In genomic region chr2:172090044-172090946, GRCh38 we compare ENCODE assay signal across 15 cellular contexts. TPM values are rescaled to one million over a fixed set of nuclear protein-coding genes. Genes with fewer than 3 reads are reported as not detected.
DNase-seq lines count a peak whose midpoint lies in the region; TF ChIP-seq lines count a peak whose summit lies in the region.
"Had no signal": no experiment of that assay in that cellular context is flagged by ENCODE, and none has a peak within 500 bp of the region (broad histone marks: within the 10 kb centered on the region; RNA-seq: fewer than 3 reads in every experiment).

No MANE protein-coding gene starts in this region.

- H3K27ac Mint-ChIP-seq in activated CD4-positive, alpha-beta memory T cell treated with anti-CD3 and anti-CD28 coated beads for 36 hours = peak overlapping the region; percentile 3
- H3K27ac Mint-ChIP-seq in activated CD4-positive, alpha-beta memory T cell treated with anti-CD3 and anti-CD28 coated beads, Interleukin-2, amount 10 ng/mL, durations not matched to agents 7 days and 5 days = no peak overlapping the region
- H3K27ac Mint-ChIP-seq in chondrocyte (ENCODE audit: unreplicated experiment) (peak overlapping the region; percentile 34), neural crest cell (ENCODE audit: unreplicated experiment) (no peak overlapping the region)
- H3K27ac Mint-ChIP-seq: stimulated activated naive CD8-positive, alpha-beta T cell treated with anti-CD3 and anti-CD28 coated beads, Interleukin-15, Interleukin-2, amounts not matched to agents 100 ng/mL and 50 ng/mL, for 24 hours had no signal

- H3K27me3 Mint-ChIP-seq in activated CD4-positive, alpha-beta memory T cell treated with anti-CD3 and anti-CD28 coated beads for 36 hours = peaks cover 85% of the 10 kb centered on the region
- peaks cover 90% of the 10 kb centered on the region for H3K27me3 Mint-ChIP-seq in activated CD4-positive, alpha-beta memory T cell treated with anti-CD3 and anti-CD28 coated beads, Interleukin-2, amount 10 ng/mL, durations not matched to agents 7 days and 5 days
- H3K27me3 Mint-ChIP-seq in chondrocyte (ENCODE audit: low read depth) (no peaks in the 10 kb centered on the region), neural crest cell (ENCODE audit: low read depth) (peaks cover 98% of the 10 kb centered on the region)

- intact Hi-C loops in activated CD4-positive, alpha-beta memory T cell treated with anti-CD3 and anti-CD28 coated beads for 36 hours (cut with micrococcal nuclease) = no loop called here

- H3K4me3 Mint-ChIP-seq in activated CD4-positive, alpha-beta memory T cell treated with anti-CD3 and anti-CD28 coated beads for 36 hours = no peak overlapping the region
- H3K4me3 Mint-ChIP-seq in activated CD4-positive, alpha-beta memory T cell treated with anti-CD3 and anti-CD28 coated beads, Interleukin-2, amount 10 ng/mL, durations not matched to agents 7 days and 5 days = no peak overlapping the region
- H3K4me3 Mint-ChIP-seq in chondrocyte (ENCODE audit: unreplicated experiment) = no peak overlapping the region
- H3K4me3 Mint-ChIP-seq in neural crest cell = peak overlapping the region; percentile 81
- H3K4me3 Mint-ChIP-seq: stimulated activated naive CD8-positive, alpha-beta T cell treated with anti-CD3 and anti-CD28 coated beads, Interleukin-15, Interleukin-2, amounts not matched to agents 100 ng/mL and 50 ng/mL, for 24 hours had no signal

- H3K4me1 Mint-ChIP-seq in activated CD4-positive, alpha-beta memory T cell treated with anti-CD3 and anti-CD28 coated beads for 36 hours (ENCODE audit: low read depth) = peaks cover 46% of the 10 kb centered on the region
- peaks cover 48% of the 10 kb centered on the region for H3K4me1 Mint-ChIP-seq in activated CD4-positive, alpha-beta memory T cell treated with anti-CD3 and anti-CD28 coated beads, Interleukin-2, amount 10 ng/mL, durations not matched to agents 7 days and 5 days
- peaks cover 47% of the 10 kb centered on the region for H3K4me1 Mint-ChIP-seq in chondrocyte (ENCODE audit: low read depth)
- H3K4me1 Mint-ChIP-seq in neural crest cell = peaks cover 57% of the 10 kb centered on the region

- no peak for DNase-seq in activated CD4-positive, alpha-beta memory T cell treated with anti-CD3 and anti-CD28 coated beads for 36 hours
- DNase-seq in activated CD4-positive, alpha-beta memory T cell treated with anti-CD3 and anti-CD28 coated beads, Interleukin-2, amount 10 ng/mL, durations not matched to agents 7 days and 5 days = no peak
- DNase-seq in GM10248 (ENCODE audit: extremely low spot score) (peak; percentile 22), chondrocyte (ENCODE audit: low spot score) (no peak), neural crest cell (ENCODE audit: low read depth, low spot score) (peak; percentile 40), GM19238 (ENCODE audit: insufficient read length, low spot score) (no peak), T-helper 1 cell (no peak)
- DNase-seq in activated effector memory CD4-positive, alpha-beta T cell treated with anti-CD3 and anti-CD28 coated beads, Interleukin-2, amount 50 U/mL, for 16 hours = no peak
- DNase-seq: AML-193, amniotic stem cell, cerebellar nuclear complex, DMS 273 treated with DMSO at 0.1 percent for 48 hours, SIG-M5 had no signal

- POLR2A ChIA-PET in activated CD4-positive, alpha-beta memory T cell treated with anti-CD3 and anti-CD28 coated beads for 36 hours (lab: Charles Lee) = interaction anchor here (1.1 kb wide), 1 partner anchor 12 kb away, joined by 3 read pairs; the partner anchor contains the start of gene DLX2
- POLR2A ChIA-PET in activated CD4-positive, alpha-beta memory T cell treated with anti-CD3 and anti-CD28 coated beads, Interleukin-2, amount 10 ng/mL, durations not matched to agents 7 days and 5 days (lab: Charles Lee) = interaction anchor here (1.2 to 2.1 kb wide), 2 partner anchors 8 to 12 kb away, joined by 3 to 12 read pairs; partner anchors contain the start of gene DLX2
- POLR2A ChIA-PET in GM10248 (lab: Yijun Ruan, JAX) = no interaction called here

- TF ChIP-seq CTCF in GM10248 (IDR thresholded peaks at IDR 0.05; ENCODE audit: control extremely low read depth, extremely low read depth, low read depth, missing control alignments) = no peak
- TF ChIP-seq CTCF in chondrocyte (IDR thresholded peaks at IDR 0.05) = no peak
- TF ChIP-seq CTCF in neural crest cell (conservative IDR thresholded peaks at IDR 0.05) = no peak

- peaks cover 8% of the 10 kb centered on the region for H3K36me3 Mint-ChIP-seq in activated CD4-positive, alpha-beta memory T cell treated with anti-CD3 and anti-CD28 coated beads for 36 hours
- H3K36me3 Mint-ChIP-seq in activated CD4-positive, alpha-beta memory T cell treated with anti-CD3 and anti-CD28 coated beads, Interleukin-2, amount 10 ng/mL, durations not matched to agents 7 days and 5 days (ENCODE audit: low read depth) = peaks cover 18% of the 10 kb centered on the region
- peaks cover 10% of the 10 kb centered on the region for H3K36me3 Mint-ChIP-seq in chondrocyte (ENCODE audit: low read depth)
- peaks cover 27% of the 10 kb centered on the region for H3K36me3 Mint-ChIP-seq in neural crest cell (ENCODE audit: low read depth)

- no peaks in the 10 kb centered on the region for H3K9me3 Mint-ChIP-seq in activated CD4-positive, alpha-beta memory T cell treated with anti-CD3 and anti-CD28 coated beads for 36 hours
- no peaks in the 10 kb centered on the region for H3K9me3 Mint-ChIP-seq in activated CD4-positive, alpha-beta memory T cell treated with anti-CD3 and anti-CD28 coated beads, Interleukin-2, amount 10 ng/mL, durations not matched to agents 7 days and 5 days
- no peaks in the 10 kb centered on the region for H3K9me3 Mint-ChIP-seq in chondrocyte (ENCODE audit: low read depth)
- H3K9me3 Mint-ChIP-seq in neural crest cell = no peaks in the 10 kb centered on the region
- H3K9me3 Mint-ChIP-seq: stimulated activated naive CD8-positive, alpha-beta T cell treated with anti-CD3 and anti-CD28 coated beads, Interleukin-15, Interleukin-2, amounts not matched to agents 100 ng/mL and 50 ng/mL, for 24 hours had no signal

- CTCF ChIA-PET in activated CD4-positive, alpha-beta memory T cell treated with anti-CD3 and anti-CD28 coated beads for 36 hours (lab: Charles Lee) = interaction anchor here (2.9 kb wide), 1 partner anchor 13 kb away, joined by 19 read pairs; the partner anchor contains the start of gene DLX2
- CTCF ChIA-PET in activated CD4-positive, alpha-beta memory T cell treated with anti-CD3 and anti-CD28 coated beads, Interleukin-2, amount 10 ng/mL, durations not matched to agents 7 days and 5 days (lab: Charles Lee) = interaction anchor here (1.9 to 3.0 kb wide), 2 partner anchors 13 to 16 kb away, joined by 5 to 15 read pairs; partner anchors contain the start of gene DLX2
- CTCF ChIA-PET in GM10248 (lab: Yijun Ruan, JAX) = interaction anchor here (1.0 to 1.6 kb wide), 3 partner anchors 12 to 402 kb away, joined by 3 to 4 read pairs (median 3); partner anchors contain the start of genes DLX2 and DYNC1I2

RNA-seq across cellular contexts. Expression of gene DLX1, which starts 5.0 kb away (rescaled TPM):
- not detected for total RNA-seq in activated CD4-positive, alpha-beta memory T cell treated with anti-CD3 and anti-CD28 coated beads for 36 hours
- total RNA-seq in activated CD4-positive, alpha-beta memory T cell treated with anti-CD3 and anti-CD28 coated beads, Interleukin-2, amount 10 ng/mL, durations not matched to agents 7 days and 5 days = under 1 TPM in 1 of 2 experiments, not detected in 1; 0.18 TPM
- total RNA-seq in chondrocyte (6.7 to 34.2 TPM (median 7.1 TPM) in 3 replicates), neural crest cell (48.9 and 51.5 TPM in 2 replicates)
- total RNA-seq: mononuclear cell had no signal

RNA-seq across cellular contexts. Expression of gene DLX2, which starts 12.4 kb away (rescaled TPM):
- total RNA-seq in activated CD4-positive, alpha-beta memory T cell treated with anti-CD3 and anti-CD28 coated beads for 36 hours = not detected
- total RNA-seq in activated CD4-positive, alpha-beta memory T cell treated with anti-CD3 and anti-CD28 coated beads, Interleukin-2, amount 10 ng/mL, durations not matched to agents 7 days and 5 days = not detected
- total RNA-seq in chondrocyte (5.2 to 29.1 TPM (median 5.7 TPM) in 3 replicates), neural crest cell (21.1 and 22.6 TPM in 2 replicates)
- total RNA-seq: mononuclear cell had no signal

Comparison
In these comparisons a context has a peak if more than half of its experiments do, and no peak if none do; other contexts are left out.
1. H3K27ac Mint-ChIP-seq: peak in activated CD4-positive, alpha-beta memory T cell treated with anti-CD3 and anti-CD28 coated beads for 36 hours (single experiment) and chondrocyte (single experiment); none in activated CD4-positive, alpha-beta memory T cell treated with anti-CD3 and anti-CD28 coated beads, Interleukin-2, amount 10 ng/mL, durations not matched to agents 7 days and 5 days (single experiment) and neural crest cell (single experiment).
2. DNase-seq: peak in GM10248 (single experiment) and neural crest cell (single experiment); none in activated CD4-positive, alpha-beta memory T cell treated with anti-CD3 and anti-CD28 coated beads for 36 hours (single experiment), activated CD4-positive, alpha-beta memory T cell treated with anti-CD3 and anti-CD28 coated beads, Interleukin-2, amount 10 ng/mL, durations not matched to agents 7 days and 5 days (single experiment), chondrocyte (single experiment), activated effector memory CD4-positive, alpha-beta T cell treated with anti-CD3 and anti-CD28 coated beads, Interleukin-2, amount 50 U/mL, for 16 hours (single experiment), GM19238 (single experiment) and T-helper 1 cell (0 of 5).